ENCODE assay signal across 29 cellular contexts in the genomic region with DNA sequence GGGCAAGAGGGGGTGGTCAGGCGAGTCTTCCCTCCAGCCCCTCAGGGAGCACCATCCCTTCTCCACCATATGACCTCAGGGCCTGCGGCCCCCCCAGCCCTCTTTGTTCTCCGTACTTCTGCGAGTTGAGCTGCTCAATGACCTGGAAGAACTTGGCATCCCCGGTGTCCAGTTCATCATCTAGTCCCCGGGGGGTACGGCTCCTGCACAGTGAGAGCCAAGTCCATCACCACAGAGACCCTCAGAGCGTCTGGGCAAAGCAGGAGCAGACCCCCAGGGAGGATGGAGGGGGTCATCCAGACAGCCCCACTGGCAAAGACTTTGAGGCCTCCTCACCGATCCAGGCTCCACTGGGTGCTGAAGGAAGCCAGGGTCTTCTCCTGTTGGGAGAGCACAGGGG. TPM values are rescaled to one million over a fixed set of nuclear protein-coding genes. Genes with fewer than 3 reads are reported as not detected.
"Had no signal": no experiment of that assay in that cellular context is flagged by ENCODE, and none has a peak within 500 bp of the region (broad histone marks: within the 10 kb centered on the region; RNA-seq: fewer than 3 reads in every experiment).

No MANE protein-coding gene starts in this region.

- FAIRE-seq: colon, islet of Langerhans had no signal

- H3K4me2 ChIP-seq: hepatocyte, smooth muscle cell had no signal

- H3K27ac Mint-ChIP-seq: endodermal cell, nephron, progenitor cell of endocrine pancreas had no signal

- H3K27ac ChIP-seq: epithelial cell of prostate, gastroesophageal sphincter, heart left ventricle, hepatocyte, left lung, parathyroid adenoma, stomach, thyroid gland had no signal

- H3K36me3 ChIP-seq: thyroid gland had no signal

- H3K79me2 ChIP-seq: hepatocyte, parathyroid adenoma had no signal

- H3K4me3 ChIP-seq: gastroesophageal sphincter, heart left ventricle, hepatocyte, left lung, smooth muscle cell, stomach, thyroid gland had no signal

- H3K36me3 Mint-ChIP-seq: naive thymus-derived CD4-positive, alpha-beta T cell had no signal

- DNase-seq: effector CD8-positive, alpha-beta T cell; endodermal cell; foreskin fibroblast; heart left ventricle; left cardiac atrium; left lung; mammary epithelial cell; mesendoderm; midbrain; naive thymus-derived CD4-positive, alpha-beta T cell; stimulated activated CD4-positive, alpha-beta T cell treated with anti-CD3 and anti-CD28 coated beads, Interleukin-12 subunit alpha, Interleukin-12 subunit beta, amount 100 ng/mL, for 4 hours; stimulated activated CD4-positive, alpha-beta T cell treated with anti-CD3 and anti-CD28 coated beads, Interleukin-1b, Interleukin-23, amount 100 ng/mL, for 48 hours; stimulated activated CD4-positive, alpha-beta T cell treated with anti-CD3 and anti-CD28 coated beads, Interleukin-4, amount 100 ng/mL, for 1 hour; stimulated activated CD8-positive, alpha-beta memory T cell treated with anti-CD3 and anti-CD28 coated beads, Interleukin-4, amount 100 ng/mL, for 48 hours; stimulated activated naive CD4-positive, alpha-beta T cell treated with Interleukin-2 at 50 U/mL for 16 hours; stomach; thyroid gland; trophoblast cell had no signal

- ATAC-seq: esophagus mucosa; gastroesophageal sphincter; heart left ventricle; left cardiac atrium; left lung; naive thymus-derived CD4-positive, alpha-beta T cell; sciatic nerve had no signal

- H3K4me3 Mint-ChIP-seq: endodermal cell, nephron had no signal

- H3K9me3 ChIP-seq: gastroesophageal sphincter, heart left ventricle, left lung, stomach, thyroid gland had no signal

- H3K9ac ChIP-seq: parathyroid adenoma had no signal

- H3K27me3 ChIP-seq: heart left ventricle, hepatocyte, left lung, stomach, thyroid gland had no signal

- H2AFZ ChIP-seq: hepatocyte, parathyroid adenoma had no signal

- H3K4me1 ChIP-seq: parathyroid adenoma, thyroid gland had no signal

- H3K9me3 Mint-ChIP-seq: endodermal cell; naive thymus-derived CD4-positive, alpha-beta T cell; nephron had no signal

- H3K4me1 Mint-ChIP-seq: nephron had no signal

RNA-seq across cellular contexts. Expression of gene ADCY4, which starts 8.9 kb away (rescaled TPM):
- total RNA-seq: endodermal cell had no signal
- polyA plus RNA-seq: smooth muscle cell had no signal

RNA-seq across cellular contexts. Expression of gene RIPK3, which starts 13.8 kb away (rescaled TPM):
- total RNA-seq: endodermal cell had no signal
- polyA plus RNA-seq: smooth muscle cell had no signal

RNA-seq across cellular contexts. Expression of gene CIDEB, which starts 18.2 kb away (rescaled TPM):
- total RNA-seq: smooth muscle cell had no signal
- polyA plus RNA-seq: smooth muscle cell had no signal
